Comparison of ENCODE assay signal across 35 cellular contexts in the genomic region with DNA sequence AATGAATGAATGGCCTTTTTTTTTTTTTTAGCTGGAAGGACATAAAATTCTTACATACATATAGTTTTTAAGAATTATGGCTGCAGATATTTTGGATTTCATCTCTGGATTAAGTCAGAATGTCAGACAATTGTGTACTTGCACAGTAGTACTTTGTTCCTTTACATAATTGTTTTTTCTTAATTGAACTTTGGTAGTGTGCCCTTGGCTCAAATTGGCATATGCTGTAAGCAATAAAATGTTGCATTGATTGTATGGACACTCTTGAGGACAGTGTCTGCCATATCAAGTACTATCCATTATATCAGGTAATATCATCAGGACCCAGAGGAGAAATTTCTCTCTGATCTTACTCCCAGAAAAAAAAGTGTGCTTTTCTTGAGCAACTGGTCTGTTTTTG.
"Had no signal": no experiment of that assay in that cellular context is flagged by ENCODE, and none has a peak within 500 bp of the region (broad histone marks: within the 10 kb centered on the region; RNA-seq: fewer than 3 reads in every experiment).

No MANE protein-coding gene starts in this region.

- H3K36me3 Mint-ChIP-seq: activated CD4-positive, alpha-beta memory T cell treated with anti-CD3 and anti-CD28 coated beads for 36 hours; activated CD8-positive, alpha-beta memory T cell treated with anti-CD3 and anti-CD28 coated beads, Interleukin-2, amount 10 ng/mL, durations not matched to agents 7 days and 5 days; activated naive CD8-positive, alpha-beta T cell treated with anti-CD3 and anti-CD28 coated beads for 36 hours had no signal

- H3K27ac Mint-ChIP-seq: activated CD4-positive, alpha-beta memory T cell treated with anti-CD3 and anti-CD28 coated beads for 36 hours; activated CD4-positive, alpha-beta T cell treated with anti-CD3 and anti-CD28 coated beads for 36 hours; activated CD4-positive, alpha-beta T cell treated with anti-CD3 and anti-CD28 coated beads, Interleukin-2, amount 10 ng/mL, durations not matched to agents 24 days and 14 days; activated CD8-positive, alpha-beta memory T cell treated with anti-CD3 and anti-CD28 coated beads, Interleukin-2, amount 10 ng/mL, durations not matched to agents 7 days and 5 days; activated CD8-positive, alpha-beta T cell treated with anti-CD3 and anti-CD28 coated beads, Interleukin-2, amount 10 ng/mL, durations not matched to agents 7 days and 5 days; activated naive CD4-positive, alpha-beta T cell treated with anti-CD3 and anti-CD28 coated beads for 36 hours; activated naive CD8-positive, alpha-beta T cell treated with anti-CD3 and anti-CD28 coated beads for 36 hours; activated naive CD8-positive, alpha-beta T cell treated with anti-CD3 and anti-CD28 coated beads, Interleukin-2, amount 50 U/mL, for 24 hours; activated T-helper 1 cell treated with anti-CD3 and anti-CD28 coated beads, Interleukin-12 subunit alpha, Interleukin-12 subunit beta, Interleukin-2, Interleukin-4 antibody, amounts not matched to agents 30 ng/mL and 10 ng/mL and 1 ng/mL, durations not matched to agents 14 hours and 24 hours and 36 hours; activated T-helper 2 cell treated with anti-CD3 and anti-CD28 coated beads, Interferon-gamma antibody, Interleukin-2, Interleukin-4, amounts not matched to agents 10 μg/mL and 5 μg/mL and 100 μg/mL, durations not matched to agents 14 hours and 24 hours and 36 hours; effector memory CD8-positive, alpha-beta T cell; T-helper 17 cell; T-helper 2 cell treated with Interferon-gamma antibody and Interleukin-4, amounts not matched to agents 5 μg/mL and 100 μg/mL, for 36 hours had no signal

- H3K27me3 ChIP-seq: adrenal gland, body of pancreas, esophagus squamous epithelium, gastroesophageal sphincter had no signal

- H3K4me3 Mint-ChIP-seq: activated CD4-positive, alpha-beta memory T cell treated with anti-CD3 and anti-CD28 coated beads for 36 hours; activated CD4-positive, alpha-beta T cell treated with anti-CD3 and anti-CD28 coated beads for 36 hours; activated CD4-positive, alpha-beta T cell treated with anti-CD3 and anti-CD28 coated beads, Interleukin-2, amount 10 ng/mL, durations not matched to agents 24 days and 14 days; activated CD8-positive, alpha-beta memory T cell treated with anti-CD3 and anti-CD28 coated beads, Interleukin-2, amount 10 ng/mL, durations not matched to agents 7 days and 5 days; activated CD8-positive, alpha-beta T cell treated with anti-CD3 and anti-CD28 coated beads, Interleukin-2, amount 10 ng/mL, durations not matched to agents 7 days and 5 days; activated naive CD4-positive, alpha-beta T cell treated with anti-CD3 and anti-CD28 coated beads for 36 hours; activated naive CD4-positive, alpha-beta T cell treated with anti-CD3 and anti-CD28 coated beads, Interleukin-2, amount 50 U/mL, for 24 hours; activated naive CD8-positive, alpha-beta T cell treated with anti-CD3 and anti-CD28 coated beads for 36 hours; activated naive CD8-positive, alpha-beta T cell treated with anti-CD3 and anti-CD28 coated beads, Interleukin-2, amount 50 U/mL, for 24 hours; activated T-helper 1 cell treated with anti-CD3 and anti-CD28 coated beads, Interleukin-12 subunit alpha, Interleukin-12 subunit beta, Interleukin-2, Interleukin-4 antibody, amounts not matched to agents 30 ng/mL and 10 ng/mL and 1 ng/mL, durations not matched to agents 14 hours and 24 hours and 36 hours; effector memory CD8-positive, alpha-beta T cell; T-helper 17 cell; T-helper 2 cell treated with Interferon-gamma antibody and Interleukin-4, amounts not matched to agents 5 μg/mL and 100 μg/mL, for 36 hours had no signal

- H3K9me3 Mint-ChIP-seq: activated CD4-positive, alpha-beta memory T cell treated with anti-CD3 and anti-CD28 coated beads for 36 hours; activated CD4-positive, alpha-beta T cell treated with anti-CD3 and anti-CD28 coated beads, Interleukin-2, amount 10 ng/mL, durations not matched to agents 24 days and 14 days; activated naive CD4-positive, alpha-beta T cell treated with anti-CD3 and anti-CD28 coated beads for 36 hours; activated naive CD4-positive, alpha-beta T cell treated with anti-CD3 and anti-CD28 coated beads, Interleukin-2, amount 50 U/mL, for 24 hours; activated naive CD8-positive, alpha-beta T cell treated with anti-CD3 and anti-CD28 coated beads for 36 hours; activated naive CD8-positive, alpha-beta T cell treated with anti-CD3 and anti-CD28 coated beads, Interleukin-2, amount 50 U/mL, for 24 hours; activated T-helper 1 cell treated with anti-CD3 and anti-CD28 coated beads, Interleukin-12 subunit alpha, Interleukin-12 subunit beta, Interleukin-2, Interleukin-4 antibody, amounts not matched to agents 30 ng/mL and 10 ng/mL and 1 ng/mL, durations not matched to agents 14 hours and 24 hours and 36 hours; activated T-helper 2 cell treated with anti-CD3 and anti-CD28 coated beads, Interferon-gamma antibody, Interleukin-2, Interleukin-4, amounts not matched to agents 10 μg/mL and 5 μg/mL and 100 μg/mL, durations not matched to agents 14 hours and 24 hours and 36 hours; effector memory CD8-positive, alpha-beta T cell; T-helper 2 cell treated with Interferon-gamma antibody and Interleukin-4, amounts not matched to agents 5 μg/mL and 100 μg/mL, for 36 hours had no signal

- ATAC-seq: activated CD4-positive, alpha-beta T cell treated with anti-CD3 and anti-CD28 coated beads for 36 hours; activated CD8-positive, alpha-beta memory T cell treated with anti-CD3 and anti-CD28 coated beads, Interleukin-2, amount 10 ng/mL, durations not matched to agents 7 days and 5 days; activated CD8-positive, alpha-beta T cell treated with anti-CD3 and anti-CD28 coated beads, Interleukin-2, amount 10 ng/mL, durations not matched to agents 7 days and 5 days; activated naive CD8-positive, alpha-beta T cell treated with anti-CD3 and anti-CD28 coated beads, Interleukin-2, amount 50 U/mL, for 24 hours; body of pancreas; effector memory CD8-positive, alpha-beta T cell; gastroesophageal sphincter; T-helper 17 cell had no signal

- H3K27ac ChIP-seq: adrenal gland, body of pancreas, epithelial cell of prostate, esophagus squamous epithelium, gastroesophageal sphincter had no signal

- H3K27me3 Mint-ChIP-seq: activated CD4-positive, alpha-beta memory T cell treated with anti-CD3 and anti-CD28 coated beads for 36 hours; activated CD4-positive, alpha-beta T cell treated with anti-CD3 and anti-CD28 coated beads for 36 hours; activated CD4-positive, alpha-beta T cell treated with anti-CD3 and anti-CD28 coated beads, Interleukin-2, amount 10 ng/mL, durations not matched to agents 24 days and 14 days; activated CD8-positive, alpha-beta memory T cell treated with anti-CD3 and anti-CD28 coated beads, Interleukin-2, amount 10 ng/mL, durations not matched to agents 7 days and 5 days; activated naive CD4-positive, alpha-beta T cell treated with anti-CD3 and anti-CD28 coated beads, Interleukin-2, amount 50 U/mL, for 24 hours; activated naive CD8-positive, alpha-beta T cell treated with anti-CD3 and anti-CD28 coated beads for 36 hours; activated naive CD8-positive, alpha-beta T cell treated with anti-CD3 and anti-CD28 coated beads, Interleukin-2, amount 50 U/mL, for 24 hours; effector memory CD8-positive, alpha-beta T cell; T-helper 17 cell had no signal

- FAIRE-seq: colon had no signal

- H3K4me1 ChIP-seq: esophagus squamous epithelium had no signal

- H3K4me1 Mint-ChIP-seq: activated CD4-positive, alpha-beta T cell treated with anti-CD3 and anti-CD28 coated beads, Interleukin-2, amount 10 ng/mL, durations not matched to agents 24 days and 14 days; activated CD8-positive, alpha-beta memory T cell treated with anti-CD3 and anti-CD28 coated beads, Interleukin-2, amount 10 ng/mL, durations not matched to agents 7 days and 5 days had no signal

- DNase-seq: activated CD4-positive, alpha-beta memory T cell treated with anti-CD3 and anti-CD28 coated beads for 36 hours; activated CD4-positive, alpha-beta T cell treated with anti-CD3 and anti-CD28 coated beads for 36 hours; activated CD4-positive, alpha-beta T cell treated with anti-CD3 and anti-CD28 coated beads, Interleukin-2, amount 10 ng/mL, durations not matched to agents 24 days and 14 days; activated CD4-positive, CD25-positive, alpha-beta regulatory T cell; activated CD4-positive, CD25-positive, alpha-beta regulatory T cell treated with anti-CD3 and anti-CD28 coated beads, Interleukin-2, amount 50 U/mL, for 72 hours; activated CD8-positive, alpha-beta memory T cell treated with anti-CD3 and anti-CD28 coated beads, Interleukin-2, amount 10 ng/mL, durations not matched to agents 7 days and 5 days; activated CD8-positive, alpha-beta memory T cell treated with anti-CD3 and anti-CD28 coated beads, Interleukin-2, amount 50 U/mL, for 4 hours; activated CD8-positive, alpha-beta T cell treated with anti-CD3 and anti-CD28 coated beads, Interleukin-2, amount 10 ng/mL, durations not matched to agents 7 days and 5 days; activated effector memory CD4-positive, alpha-beta T cell treated with anti-CD3 and anti-CD28 coated beads, Interleukin-2, amount 50 U/mL, for 16 hours; activated naive CD4-positive, alpha-beta T cell treated with anti-CD3 and anti-CD28 coated beads for 36 hours; activated naive CD8-positive, alpha-beta T cell treated with anti-CD3 and anti-CD28 coated beads for 36 hours; activated naive CD8-positive, alpha-beta T cell treated with anti-CD3 and anti-CD28 coated beads, Interleukin-2, amount 50 U/mL, for 24 hours; activated T-cell treated with anti-CD3 and anti-CD28 coated beads, Interleukin-2, amount 50 U/mL, for 1 hour; activated T-cell treated with anti-CD3 and anti-CD28 coated beads, Interleukin-2, amount 50 U/mL, for 48 hours; adrenal gland; amygdala; aorta; body of pancreas; caudate nucleus; cortex of kidney; dermis blood vessel endothelial cell; effector CD4-positive, alpha-beta T cell; effector memory CD8-positive, alpha-beta T cell; esophagus squamous epithelium; foreskin melanocyte; T-helper 1 cell; T-helper 17 cell; T1000 had no signal

- H3K36me3 ChIP-seq: adrenal gland, esophagus squamous epithelium, gastroesophageal sphincter had no signal

- H3K9me3 ChIP-seq: adrenal gland, body of pancreas, esophagus squamous epithelium, gastroesophageal sphincter had no signal

- H3K4me3 ChIP-seq: adrenal gland, body of pancreas, esophagus squamous epithelium, gastroesophageal sphincter had no signal
